ENCODE assay signal across 12 cellular contexts in genomic region chr1:164613176-164613575, GRCh38. TPM values are rescaled to one million over a fixed set of nuclear protein-coding genes. Genes with fewer than 3 reads are reported as not detected.
DNase-seq lines count a peak whose midpoint lies in the region; ATAC-seq, FAIRE-seq and TF ChIP-seq lines count a peak whose summit lies in the region.
"Had no signal": no experiment of that assay in that cellular context is flagged by ENCODE, and none has a peak within 500 bp of the region (broad histone marks: within the 10 kb centered on the region; RNA-seq: fewer than 3 reads in every experiment).

No MANE protein-coding gene starts in this region.

- peaks cover 69% of the 10 kb centered on the region for H3K4me1 ChIP-seq in A549

- FAIRE-seq in A549 (lab: Jason Lieb, UNC), result no peak

- peak overlapping the region in 2 of 3 experiments; percentile 88 to 92 for H3K27ac Mint-ChIP-seq in nephron
- no peak overlapping the region for H3K27ac Mint-ChIP-seq in activated CD4-positive, alpha-beta T cell treated with anti-CD3 and anti-CD28 coated beads, Interleukin-2, amount 10 ng/mL, durations not matched to agents 7 days and 5 days
- H3K27ac Mint-ChIP-seq in activated CD4-positive, alpha-beta T cell treated with anti-CD3 and anti-CD28 coated beads, Interleukin-2, amount 10 ng/mL, durations not matched to agents 24 days and 14 days, result no peak overlapping the region
- H3K27ac Mint-ChIP-seq: activated CD8-positive, alpha-beta memory T cell treated with anti-CD3 and anti-CD28 coated beads, Interleukin-2, amount 10 ng/mL, durations not matched to agents 7 days and 5 days; activated naive CD8-positive, alpha-beta T cell treated with anti-CD3 and anti-CD28 coated beads, Interleukin-2, amount 50 U/mL, for 24 hours had no signal

- no peak for TF ChIP-seq POLR2A in A549 (IDR thresholded peaks at IDR 0.05; ENCODE audit: low read length)

- H3K9me3 Mint-ChIP-seq in nephron, result no peaks in the 10 kb centered on the region
- H3K9me3 Mint-ChIP-seq in activated CD4-positive, alpha-beta T cell treated with anti-CD3 and anti-CD28 coated beads, Interleukin-2, amount 10 ng/mL, durations not matched to agents 7 days and 5 days, result no peaks in the 10 kb centered on the region
- H3K9me3 Mint-ChIP-seq in activated CD4-positive, alpha-beta T cell treated with anti-CD3 and anti-CD28 coated beads, Interleukin-2, amount 10 ng/mL, durations not matched to agents 24 days and 14 days, result no peaks in the 10 kb centered on the region
- H3K9me3 Mint-ChIP-seq: activated naive CD8-positive, alpha-beta T cell treated with anti-CD3 and anti-CD28 coated beads, Interleukin-2, amount 50 U/mL, for 24 hours had no signal

- CTCF ChIA-PET in A549 (lab: Yijun Ruan, JAX), result interaction anchor here (1.7 kb wide), 1 partner anchor 173 kb away, joined by 4 read pairs; no protein-coding TSS in a partner anchor
- CTCF ChIA-PET in activated CD4-positive, alpha-beta T cell treated with anti-CD3 and anti-CD28 coated beads, Interleukin-2, amount 10 ng/mL, durations not matched to agents 7 days and 5 days (lab: Charles Lee), result no interaction called here

- TF ChIP-seq RAD21 in A549 (conservative IDR thresholded peaks at IDR 0.05 in 1 of 2, IDR thresholded peaks at IDR 0.05 in 1 of 2), result no peak

- POLR2A ChIA-PET in A549 (lab: Yijun Ruan, JAX), result interaction anchor here (2.2 kb wide), 1 partner anchor 54 kb away, joined by 6 read pairs; the partner anchor contains the start of gene PBX1
- POLR2A ChIA-PET in activated CD4-positive, alpha-beta T cell treated with anti-CD3 and anti-CD28 coated beads, Interleukin-2, amount 10 ng/mL, durations not matched to agents 7 days and 5 days (lab: Charles Lee), result no interaction called here

- H3K4me3 Mint-ChIP-seq in nephron, result peak overlapping the region; percentile 9 to 41 (median 27)
- H3K4me3 Mint-ChIP-seq in activated CD4-positive, alpha-beta T cell treated with anti-CD3 and anti-CD28 coated beads, Interleukin-2, amount 10 ng/mL, durations not matched to agents 7 days and 5 days, result no peak overlapping the region
- H3K4me3 Mint-ChIP-seq in activated CD4-positive, alpha-beta T cell treated with anti-CD3 and anti-CD28 coated beads, Interleukin-2, amount 10 ng/mL, durations not matched to agents 24 days and 14 days, result no peak overlapping the region
- H3K4me3 Mint-ChIP-seq: activated CD8-positive, alpha-beta memory T cell treated with anti-CD3 and anti-CD28 coated beads, Interleukin-2, amount 10 ng/mL, durations not matched to agents 7 days and 5 days; activated naive CD8-positive, alpha-beta T cell treated with anti-CD3 and anti-CD28 coated beads, Interleukin-2, amount 50 U/mL, for 24 hours had no signal

- H3K4me2 ChIP-seq in A549, result peak overlapping the region; percentile 62

- H3K27ac ChIP-seq in A549, result peak overlapping the region; percentile 44 to 55; a peak in 5 of 6 replicates

- H3K36me3 Mint-ChIP-seq in nephron (ENCODE audit: low read depth), result peaks cover 21% of the 10 kb centered on the region
- no peaks in the 10 kb centered on the region for H3K36me3 Mint-ChIP-seq in activated CD4-positive, alpha-beta T cell treated with anti-CD3 and anti-CD28 coated beads, Interleukin-2, amount 10 ng/mL, durations not matched to agents 7 days and 5 days (ENCODE audit: low read depth)
- no peaks in the 10 kb centered on the region for H3K36me3 Mint-ChIP-seq in activated CD4-positive, alpha-beta T cell treated with anti-CD3 and anti-CD28 coated beads, Interleukin-2, amount 10 ng/mL, durations not matched to agents 24 days and 14 days (ENCODE audit: low read depth)
- H3K36me3 Mint-ChIP-seq: activated CD8-positive, alpha-beta memory T cell treated with anti-CD3 and anti-CD28 coated beads, Interleukin-2, amount 10 ng/mL, durations not matched to agents 7 days and 5 days had no signal

- no peak for TF ChIP-seq EP300 in A549 (IDR thresholded peaks at IDR 0.05)

- no peak for TF ChIP-seq CTCF in A549 (IDR thresholded peaks at IDR 0.05)
- no peak for TF ChIP-seq CTCF in nephron (IDR thresholded peaks at IDR 0.05; ENCODE audit: unreplicated experiment in 3 of 3)

- DNase-seq in A549 (ENCODE audit: low read depth in 1 of 2, low spot score in 1 of 2), result no peak
- peak; percentile 34 for DNase-seq in NCI-H226
- DNase-seq in DMS 273 treated with DMSO at 0.1 percent for 48 hours (lab: John Stamatoyannopoulos, UW), result no peak
- DNase-seq in activated CD4-positive, alpha-beta T cell treated with anti-CD3 and anti-CD28 coated beads, Interleukin-2, amount 10 ng/mL, durations not matched to agents 7 days and 5 days, result no peak
- no peak for DNase-seq in activated effector memory CD4-positive, alpha-beta T cell treated with anti-CD3 and anti-CD28 coated beads, Interleukin-2, amount 50 U/mL, for 16 hours
- DNase-seq in activated CD4-positive, alpha-beta T cell treated with anti-CD3 and anti-CD28 coated beads, Interleukin-2, amount 10 ng/mL, durations not matched to agents 24 days and 14 days, result no peak
- DNase-seq: activated CD8-positive, alpha-beta memory T cell treated with anti-CD3 and anti-CD28 coated beads, Interleukin-2, amount 10 ng/mL, durations not matched to agents 7 days and 5 days; activated naive CD8-positive, alpha-beta T cell treated with anti-CD3 and anti-CD28 coated beads, Interleukin-2, amount 50 U/mL, for 24 hours; posterior cingulate gyrus had no signal

- no peaks in the 10 kb centered on the region for H3K9me3 ChIP-seq in A549

- no peaks in the 10 kb centered on the region for H3K27me3 Mint-ChIP-seq in nephron (ENCODE audit: low read depth)
- no peaks in the 10 kb centered on the region for H3K27me3 Mint-ChIP-seq in activated CD4-positive, alpha-beta T cell treated with anti-CD3 and anti-CD28 coated beads, Interleukin-2, amount 10 ng/mL, durations not matched to agents 7 days and 5 days
- H3K27me3 Mint-ChIP-seq in activated CD4-positive, alpha-beta T cell treated with anti-CD3 and anti-CD28 coated beads, Interleukin-2, amount 10 ng/mL, durations not matched to agents 24 days and 14 days, result no peaks in the 10 kb centered on the region
- H3K27me3 Mint-ChIP-seq: activated CD8-positive, alpha-beta memory T cell treated with anti-CD3 and anti-CD28 coated beads, Interleukin-2, amount 10 ng/mL, durations not matched to agents 7 days and 5 days; activated naive CD8-positive, alpha-beta T cell treated with anti-CD3 and anti-CD28 coated beads, Interleukin-2, amount 50 U/mL, for 24 hours had no signal

- intact Hi-C loops in activated CD4-positive, alpha-beta T cell treated with anti-CD3 and anti-CD28 coated beads, Interleukin-2, amount 10 ng/mL, durations not matched to agents 24 days and 14 days (cut with micrococcal nuclease), result no loop called here

- WGBS in A549 (ENCODE audit: missing lambda C conversion rate), result 44% methylated on average over 3 of the region's 3 CpGs

- peaks cover 77% of the 10 kb centered on the region for H3K4me1 Mint-ChIP-seq in nephron
- H3K4me1 Mint-ChIP-seq in activated CD4-positive, alpha-beta T cell treated with anti-CD3 and anti-CD28 coated beads, Interleukin-2, amount 10 ng/mL, durations not matched to agents 7 days and 5 days, result no peaks in the 10 kb centered on the region
- no peaks in the 10 kb centered on the region for H3K4me1 Mint-ChIP-seq in activated CD4-positive, alpha-beta T cell treated with anti-CD3 and anti-CD28 coated beads, Interleukin-2, amount 10 ng/mL, durations not matched to agents 24 days and 14 days
- H3K4me1 Mint-ChIP-seq: activated CD8-positive, alpha-beta memory T cell treated with anti-CD3 and anti-CD28 coated beads, Interleukin-2, amount 10 ng/mL, durations not matched to agents 7 days and 5 days; activated naive CD8-positive, alpha-beta T cell treated with anti-CD3 and anti-CD28 coated beads, Interleukin-2, amount 50 U/mL, for 24 hours had no signal

- H3K4me3 ChIP-seq in A549, result no peak overlapping the region

- peak in 1 of 2 experiments; percentile 29; a peak in 2 of 6 replicates for ATAC-seq in A549
- ATAC-seq in esophagus mucosa, result peak; percentile 87
- ATAC-seq: activated CD8-positive, alpha-beta memory T cell treated with anti-CD3 and anti-CD28 coated beads, Interleukin-2, amount 10 ng/mL, durations not matched to agents 7 days and 5 days; activated naive CD8-positive, alpha-beta T cell treated with anti-CD3 and anti-CD28 coated beads, Interleukin-2, amount 50 U/mL, for 24 hours had no signal

TF ChIP-seq in A549, 52 proteins besides CTCF, POLR2A, EP300 and RAD21:
- no peak for TF ChIP-seq RCOR1 (IDR thresholded peaks at IDR 0.05; ENCODE audit: low read depth, low read length)
- TF ChIP-seq MAFK (IDR thresholded peaks at IDR 0.05; ENCODE audit: partially characterized antibody), result peak; percentile 88

RNA-seq across cellular contexts. Expression of gene PBX1, which starts 54.2 kb away (rescaled TPM):
- polyA plus RNA-seq in A549 (2011; rRNA removed), result 61.5 and 62.8 TPM in 2 replicates
- 32.7 and 37.4 TPM in 2 replicates for polyA plus RNA-seq in A549 (2012; cell fraction: cytosol; rRNA removed)
- 28.1 and 30.0 TPM in 2 replicates for polyA plus RNA-seq in A549 (2012; cell fraction: nucleus; rRNA removed)
- 46.5 to 53.4 TPM (median 47.8 TPM) in 3 replicates for polyA plus RNA-seq in A549 (2017; fragmentation: RNase III; extraction: RNeasy Plus Mini Kit Qiagen cat#74134 plus additional on column Dnase treatment)
- 101 and 102 TPM in 2 replicates for polyA minus RNA-seq in A549 (2011; rRNA and poly(A)+ RNA removed)
- total RNA-seq in esophagus mucosa, result 31.5 TPM
- under 1 TPM; 0.12 to 0.15 TPM for total RNA-seq in activated CD4-positive, alpha-beta T cell treated with anti-CD3 and anti-CD28 coated beads, Interleukin-2, amount 10 ng/mL, durations not matched to agents 7 days and 5 days
- not detected in 2 replicates for total RNA-seq in activated CD4-positive, alpha-beta T cell treated with anti-CD3 and anti-CD28 coated beads, Interleukin-2, amount 10 ng/mL, durations not matched to agents 24 days and 14 days
- total RNA-seq: activated CD8-positive, alpha-beta memory T cell treated with anti-CD3 and anti-CD28 coated beads, Interleukin-2, amount 10 ng/mL, durations not matched to agents 7 days and 5 days; T-helper 2 cell treated with Interferon-gamma antibody and Interleukin-4, amounts not matched to agents 100 ng/mL and 5 ng/mL, for 36 hours had no signal

Comparison
In these comparisons a context has a peak if more than half of its experiments do, and no peak if none do; other contexts are left out.
1. H3K27ac Mint-ChIP-seq: peak in nephron (2 of 3); none in activated CD4-positive, alpha-beta T cell treated with anti-CD3 and anti-CD28 coated beads, Interleukin-2, amount 10 ng/mL, durations not matched to agents 7 days and 5 days (single experiment) and activated CD4-positive, alpha-beta T cell treated with anti-CD3 and anti-CD28 coated beads, Interleukin-2, amount 10 ng/mL, durations not matched to agents 24 days and 14 days (single experiment).
2. H3K4me3 Mint-ChIP-seq: peak in nephron (3 of 3); none in activated CD4-positive, alpha-beta T cell treated with anti-CD3 and anti-CD28 coated beads, Interleukin-2, amount 10 ng/mL, durations not matched to agents 7 days and 5 days (single experiment) and activated CD4-positive, alpha-beta T cell treated with anti-CD3 and anti-CD28 coated beads, Interleukin-2, amount 10 ng/mL, durations not matched to agents 24 days and 14 days (single experiment).
3. RNA of gene PBX1, which starts 54.2 kb away (total RNA-seq): 31.5 TPM in esophagus mucosa (single experiment); 0.12 to 0.15 TPM in activated CD4-positive, alpha-beta T cell treated with anti-CD3 and anti-CD28 coated beads, Interleukin-2, amount 10 ng/mL, durations not matched to agents 7 days and 5 days and not detected in activated CD4-positive, alpha-beta T cell treated with anti-CD3 and anti-CD28 coated beads, Interleukin-2, amount 10 ng/mL, durations not matched to agents 24 days and 14 days; every median in the first group is over 10 times any median in the second.